Comparison of ENCODE assay signal across 20 cellular contexts in the genomic region with DNA sequence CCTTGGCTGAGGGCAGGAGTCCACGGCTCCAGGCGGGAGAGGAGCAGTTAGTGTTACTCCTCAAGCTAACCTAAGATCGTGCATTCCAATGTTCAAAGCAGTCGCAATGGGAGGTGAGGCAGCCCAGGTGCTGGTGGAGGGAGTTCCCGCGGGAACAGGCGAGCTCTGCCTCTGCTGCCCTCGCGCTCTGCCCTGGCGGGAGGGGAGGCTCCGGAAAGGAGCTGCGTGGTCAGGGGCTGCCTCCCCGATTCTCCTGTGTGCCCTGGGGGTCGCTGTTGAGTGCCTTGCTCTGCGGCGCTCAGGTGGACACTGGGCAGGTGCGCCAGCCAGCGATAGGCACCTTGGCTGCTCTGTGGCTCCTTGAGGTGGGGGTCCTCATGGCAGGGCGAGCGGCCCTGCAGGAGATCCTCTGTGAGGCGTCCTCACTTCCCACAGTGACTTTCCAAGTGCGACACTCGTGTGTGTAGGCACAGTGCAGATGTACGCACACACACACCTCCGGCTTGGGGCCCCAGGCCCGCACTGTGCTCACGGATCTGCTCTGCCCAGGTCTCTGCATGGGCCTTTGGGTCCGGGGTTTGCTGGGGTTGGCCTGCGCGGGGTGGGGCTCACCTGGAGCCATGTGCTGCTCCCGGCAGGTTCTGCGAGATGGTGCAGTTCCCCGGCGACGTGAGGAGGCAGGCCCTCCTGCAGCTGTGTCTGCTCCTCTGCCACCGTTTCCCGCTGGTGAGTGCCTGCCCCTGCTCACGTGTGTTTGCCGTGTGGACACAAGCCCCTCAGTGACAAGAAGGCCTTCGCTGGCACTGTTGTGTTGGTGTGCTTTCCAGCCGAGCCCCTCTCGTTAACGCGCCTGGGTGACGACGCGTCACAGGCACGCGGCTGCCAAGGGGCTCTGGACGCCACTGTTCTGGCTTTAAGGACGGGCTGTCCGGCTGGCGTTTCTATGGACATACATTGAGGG.
DNase-seq lines count a peak whose midpoint lies in the region; ATAC-seq and TF ChIP-seq lines count a peak whose summit lies in the region.
"Had no signal": no experiment of that assay in that cellular context is flagged by ENCODE, and none has a peak within 500 bp of the region (broad histone marks: within the 10 kb centered on the region; RNA-seq: fewer than 3 reads in every experiment).

No MANE protein-coding gene starts in this region.

- ATAC-seq in WTC11: peak; percentile 38
- ATAC-seq in stimulated activated effector memory CD8-positive, alpha-beta T cell treated with anti-CD3 and anti-CD28 coated beads, Interleukin-12 subunit alpha, Interleukin-12 subunit beta, amount 100 ng/mL, for 72 hours: no peak
- no peak for ATAC-seq in esophagus mucosa
- no peak for ATAC-seq in GM21576 (IDR thresholded peaks at IDR 0.05; ENCODE audit: unreplicated experiment)
- ATAC-seq: A549, foreskin keratinocyte, left lobe of liver had no signal

- peak; percentile 53 for DNase-seq in activated effector memory CD4-positive, alpha-beta T cell treated with anti-CD3 and anti-CD28 coated beads, Interleukin-2, amount 50 U/mL, for 16 hours
- DNase-seq in activated effector memory CD4-positive, alpha-beta T cell treated with Interleukin-2 at 50 U/mL for 16 hours: no peak
- DNase-seq in WTC11 (ENCODE audit: low spot score): peak; percentile 21
- DNase-seq in mesenteric fat pad (ENCODE audit: low spot score): peak; percentile 85
- no peak for DNase-seq in stimulated activated effector memory CD8-positive, alpha-beta T cell treated with anti-CD3 and anti-CD28 coated beads, Interleukin-12 subunit alpha, Interleukin-12 subunit beta, amount 100 ng/mL, for 72 hours (ENCODE audit: low spot score in 2 of 2)
- DNase-seq in NCI-H2196 (lab: John Stamatoyannopoulos, UW; ENCODE audit: unreplicated experiment): no peak
- DNase-seq: activated CD4-positive, alpha-beta T cell treated with anti-CD3 and anti-CD28 coated beads for 48 hours; activated CD8-positive, alpha-beta memory T cell treated with anti-CD3 and anti-CD28 coated beads, Interleukin-2, amount 50 U/mL, for 48 hours; brain microvascular endothelial cell; foreskin keratinocyte; GDM1; NCI-H146; NCI-H2227 treated with DMSO at 0.1 percent for 48 hours; stimulated activated CD4-positive, alpha-beta T cell treated with anti-CD3 and anti-CD28 coated beads, Interleukin-12 subunit alpha, Interleukin-12 subunit beta, amount 100 ng/mL, for 4 hours had no signal

- H3K27ac Mint-ChIP-seq in WTC11: peak overlapping the region; percentile 76; the same call in 1 of the 2 replicates
- H3K27ac Mint-ChIP-seq in stimulated activated effector memory CD8-positive, alpha-beta T cell treated with anti-CD3 and anti-CD28 coated beads, Interleukin-12 subunit alpha, Interleukin-12 subunit beta, amount 100 ng/mL, for 72 hours: peak overlapping the region; percentile 81
- H3K27ac Mint-ChIP-seq: activated naive CD8-positive, alpha-beta T cell; dendritic cell treated with granulocyte-macrophage colony-stimulating factor and Interleukin-4, amounts not matched to agents 40 ng/mL and 50 ng/mL, for 4 days had no signal

- peaks cover 3% of the 10 kb centered on the region for H3K9me3 Mint-ChIP-seq in WTC11
- H3K9me3 Mint-ChIP-seq in stimulated activated effector memory CD8-positive, alpha-beta T cell treated with anti-CD3 and anti-CD28 coated beads, Interleukin-12 subunit alpha, Interleukin-12 subunit beta, amount 100 ng/mL, for 72 hours: no peaks in the 10 kb centered on the region
- H3K9me3 Mint-ChIP-seq: dendritic cell treated with granulocyte-macrophage colony-stimulating factor and Interleukin-4, amounts not matched to agents 40 ng/mL and 50 ng/mL, for 4 days had no signal

- H3K4me3 Mint-ChIP-seq in WTC11: no peak overlapping the region
- no peak overlapping the region for H3K4me3 Mint-ChIP-seq in stimulated activated effector memory CD8-positive, alpha-beta T cell treated with anti-CD3 and anti-CD28 coated beads, Interleukin-12 subunit alpha, Interleukin-12 subunit beta, amount 100 ng/mL, for 72 hours
- H3K4me3 Mint-ChIP-seq: activated naive CD8-positive, alpha-beta T cell; dendritic cell treated with granulocyte-macrophage colony-stimulating factor and Interleukin-4, amounts not matched to agents 40 ng/mL and 50 ng/mL, for 4 days had no signal

- TF ChIP-seq CTCF in WTC11 (IDR thresholded peaks at IDR 0.05): no peak

- peaks cover 64% of the 10 kb centered on the region for H3K36me3 Mint-ChIP-seq in WTC11
- H3K36me3 Mint-ChIP-seq in stimulated activated effector memory CD8-positive, alpha-beta T cell treated with anti-CD3 and anti-CD28 coated beads, Interleukin-12 subunit alpha, Interleukin-12 subunit beta, amount 100 ng/mL, for 72 hours: peaks cover 94% of the 10 kb centered on the region

- POLR2A ChIA-PET in WTC11 (lab: Charles Lee): no interaction called here

- no peaks in the 10 kb centered on the region for H3K27me3 Mint-ChIP-seq in WTC11 (ENCODE audit: low read depth)
- H3K27me3 Mint-ChIP-seq: activated naive CD8-positive, alpha-beta T cell; dendritic cell treated with granulocyte-macrophage colony-stimulating factor and Interleukin-4, amounts not matched to agents 40 ng/mL and 50 ng/mL, for 4 days had no signal

- H3K4me1 Mint-ChIP-seq in WTC11: no peaks in the 10 kb centered on the region; the same call in 1 of the 2 replicates
- H3K4me1 Mint-ChIP-seq in stimulated activated effector memory CD8-positive, alpha-beta T cell treated with anti-CD3 and anti-CD28 coated beads, Interleukin-12 subunit alpha, Interleukin-12 subunit beta, amount 100 ng/mL, for 72 hours: no peaks in the 10 kb centered on the region

- CTCF ChIA-PET in WTC11 (lab: Charles Lee): interaction anchor here (1.0 kb wide), 1 partner anchor 29 kb away, joined by 3 read pairs; no protein-coding TSS in a partner anchor

TF ChIP-seq in WTC11, 78 proteins besides CTCF, POLR2A, EP300 and RAD21 (continues in another document):
- TF ChIP-seq ZNF317 (CRISPR knock-in tag; IDR thresholded peaks at IDR 0.05; ENCODE audit: borderline replicate concordance, low read depth): no peak
- TF ChIP-seq, protein P1, sequence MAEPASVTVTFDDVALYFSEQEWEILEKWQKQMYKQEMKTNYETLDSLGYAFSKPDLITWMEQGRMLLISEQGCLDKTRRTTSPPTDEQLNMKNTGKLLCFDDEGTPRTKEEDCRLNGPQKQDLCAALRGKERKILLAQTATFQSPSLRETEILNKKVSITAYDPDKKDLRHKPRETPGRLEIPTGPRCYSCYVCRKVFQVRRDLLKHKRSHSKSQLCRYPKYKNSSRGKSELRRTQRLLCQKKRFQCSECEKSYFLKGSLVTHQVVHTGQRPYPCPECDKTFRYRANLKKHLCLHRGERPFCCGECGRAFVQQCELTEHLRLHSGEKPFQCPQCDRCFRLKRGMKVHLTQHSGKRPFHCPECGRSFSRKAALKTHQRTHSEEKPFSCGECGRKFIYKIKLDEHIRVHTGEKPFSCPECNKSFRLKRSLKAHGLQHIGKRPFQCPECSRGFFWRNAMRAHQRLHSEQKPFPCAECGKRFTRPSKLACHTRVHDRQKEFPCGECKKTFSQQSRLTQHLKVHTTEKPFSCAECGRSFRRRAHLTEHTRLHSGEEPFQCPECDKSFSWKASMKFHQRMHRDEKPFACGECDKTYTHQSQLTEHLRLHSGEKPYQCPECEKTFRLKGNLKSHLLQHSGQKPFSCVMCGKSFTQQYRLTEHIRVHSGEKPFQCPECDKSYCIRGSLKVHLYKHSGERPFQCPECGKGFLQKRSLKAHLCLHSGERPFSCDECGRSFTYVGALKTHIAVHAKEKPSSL (CRISPR knock-in tag; conservative IDR thresholded peaks at IDR 0.05): no peak
- TF ChIP-seq, protein P2, sequence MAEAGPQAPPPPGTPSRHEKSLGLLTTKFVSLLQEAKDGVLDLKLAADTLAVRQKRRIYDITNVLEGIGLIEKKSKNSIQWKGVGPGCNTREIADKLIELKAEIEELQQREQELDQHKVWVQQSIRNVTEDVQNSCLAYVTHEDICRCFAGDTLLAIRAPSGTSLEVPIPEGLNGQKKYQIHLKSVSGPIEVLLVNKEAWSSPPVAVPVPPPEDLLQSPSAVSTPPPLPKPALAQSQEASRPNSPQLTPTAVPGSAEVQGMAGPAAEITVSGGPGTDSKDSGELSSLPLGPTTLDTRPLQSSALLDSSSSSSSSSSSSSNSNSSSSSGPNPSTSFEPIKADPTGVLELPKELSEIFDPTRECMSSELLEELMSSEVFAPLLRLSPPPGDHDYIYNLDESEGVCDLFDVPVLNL (CRISPR knock-in tag; IDR thresholded peaks at IDR 0.05; ENCODE audit: borderline replicate concordance, low read depth): no peak
- TF ChIP-seq, protein P3, sequence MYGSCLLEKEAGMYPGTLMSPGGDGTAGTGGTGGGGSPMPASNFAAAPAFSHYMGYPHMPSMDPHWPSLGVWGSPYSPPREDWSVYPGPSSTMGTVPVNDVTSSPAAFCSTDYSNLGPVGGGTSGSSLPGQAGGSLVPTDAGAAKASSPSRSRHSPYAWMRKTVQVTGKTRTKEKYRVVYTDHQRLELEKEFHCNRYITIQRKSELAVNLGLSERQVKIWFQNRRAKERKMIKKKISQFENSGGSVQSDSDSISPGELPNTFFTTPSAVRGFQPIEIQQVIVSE (CRISPR knock-in tag; IDR thresholded peaks at IDR 0.05; ENCODE audit: borderline replicate concordance): no peak
- TF ChIP-seq, protein P4, sequence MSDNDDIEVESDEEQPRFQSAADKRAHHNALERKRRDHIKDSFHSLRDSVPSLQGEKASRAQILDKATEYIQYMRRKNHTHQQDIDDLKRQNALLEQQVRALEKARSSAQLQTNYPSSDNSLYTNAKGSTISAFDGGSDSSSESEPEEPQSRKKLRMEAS (CRISPR knock-in tag; IDR thresholded peaks at IDR 0.05): no peak
- no peak for TF ChIP-seq SP1 (CRISPR knock-in tag; conservative IDR thresholded peaks at IDR 0.05)
- no peak for TF ChIP-seq TP53 (CRISPR knock-in tag; IDR thresholded peaks at IDR 0.05)
- no peak for TF ChIP-seq FOXK1 (CRISPR knock-in tag; IDR thresholded peaks at IDR 0.05)
- TF ChIP-seq JAZF1 (CRISPR knock-in tag; IDR thresholded peaks at IDR 0.05): no peak
- no peak for TF ChIP-seq GTF2I (CRISPR knock-in tag; conservative IDR thresholded peaks at IDR 0.05)
- TF ChIP-seq, protein P5, sequence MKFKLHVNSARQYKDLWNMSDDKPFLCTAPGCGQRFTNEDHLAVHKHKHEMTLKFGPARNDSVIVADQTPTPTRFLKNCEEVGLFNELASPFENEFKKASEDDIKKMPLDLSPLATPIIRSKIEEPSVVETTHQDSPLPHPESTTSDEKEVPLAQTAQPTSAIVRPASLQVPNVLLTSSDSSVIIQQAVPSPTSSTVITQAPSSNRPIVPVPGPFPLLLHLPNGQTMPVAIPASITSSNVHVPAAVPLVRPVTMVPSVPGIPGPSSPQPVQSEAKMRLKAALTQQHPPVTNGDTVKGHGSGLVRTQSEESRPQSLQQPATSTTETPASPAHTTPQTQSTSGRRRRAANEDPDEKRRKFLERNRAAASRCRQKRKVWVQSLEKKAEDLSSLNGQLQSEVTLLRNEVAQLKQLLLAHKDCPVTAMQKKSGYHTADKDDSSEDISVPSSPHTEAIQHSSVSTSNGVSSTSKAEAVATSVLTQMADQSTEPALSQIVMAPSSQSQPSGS (CRISPR knock-in tag; IDR thresholded peaks at IDR 0.05; ENCODE audit: borderline replicate concordance, low read depth): no peak
- TF ChIP-seq RELA (CRISPR knock-in tag; IDR thresholded peaks at IDR 0.05; ENCODE audit: borderline replicate concordance): no peak

Comparison
In these comparisons a context has a peak if more than half of its experiments do, and no peak if none do; other contexts are left out.
1. DNase-seq: peak in activated effector memory CD4-positive, alpha-beta T cell treated with anti-CD3 and anti-CD28 coated beads, Interleukin-2, amount 50 U/mL, for 16 hours (single experiment), WTC11 (single experiment) and mesenteric fat pad (single experiment); none in activated effector memory CD4-positive, alpha-beta T cell treated with Interleukin-2 at 50 U/mL for 16 hours (single experiment), stimulated activated effector memory CD8-positive, alpha-beta T cell treated with anti-CD3 and anti-CD28 coated beads, Interleukin-12 subunit alpha, Interleukin-12 subunit beta, amount 100 ng/mL, for 72 hours (0 of 2) and NCI-H2196 (single experiment).